In genomic region chr5:89934069-89934468, GRCh38 we compare ENCODE assay signal across 18 cellular contexts.
DNase-seq lines count a peak whose midpoint lies in the region; ATAC-seq lines count a peak whose summit lies in the region.
"Had no signal": no experiment of that assay in that cellular context is flagged by ENCODE, and none has a peak within 500 bp of the region (broad histone marks: within the 10 kb centered on the region; RNA-seq: fewer than 3 reads in every experiment).

No MANE protein-coding gene starts in this region.

- no peak overlapping the region for H3K4me3 Mint-ChIP-seq in activated T-cell treated with anti-CD3 and anti-CD28 coated beads, Interleukin-2, amount 50 U/mL, for 72 hours
- H3K4me3 Mint-ChIP-seq: activated CD4-positive, alpha-beta T cell treated with anti-CD3 and anti-CD28 coated beads for 36 hours; dendritic cell treated with granulocyte-macrophage colony-stimulating factor and Interleukin-4, amounts not matched to agents 40 ng/mL and 50 ng/mL, for 4 days; immature natural killer cell had no signal

- no peaks in the 10 kb centered on the region for H3K4me1 Mint-ChIP-seq in activated T-cell treated with anti-CD3 and anti-CD28 coated beads, Interleukin-2, amount 50 U/mL, for 72 hours (ENCODE audit: low read depth)
- H3K4me1 Mint-ChIP-seq: activated CD4-positive, alpha-beta T cell treated with anti-CD3 and anti-CD28 coated beads for 36 hours; immature natural killer cell had no signal

- H3K79me2 ChIP-seq in Karpas-422 (ENCODE audit: low read length): no peaks in the 10 kb centered on the region

- no peaks in the 10 kb centered on the region for H3K9me3 ChIP-seq in Karpas-422 (ENCODE audit: low read length)
- H3K9me3 ChIP-seq: heart right ventricle, mucosa of descending colon, upper lobe of right lung had no signal

- no peak overlapping the region for H3K9ac ChIP-seq in Karpas-422 (ENCODE audit: low read length)

- peak; percentile 63 for ATAC-seq in GM18498 (IDR thresholded peaks at IDR 0.05; ENCODE audit: unreplicated experiment)
- ATAC-seq in GM21447 (IDR thresholded peaks at IDR 0.05; ENCODE audit: unreplicated experiment): peak; percentile 41
- ATAC-seq in HG02885 (IDR thresholded peaks at IDR 0.05; ENCODE audit: poor library complexity, unreplicated experiment): peak; percentile 40
- ATAC-seq in activated T-cell treated with anti-CD3 and anti-CD28 coated beads, Interleukin-2, amount 50 U/mL, for 72 hours (replicated peaks in 1 of 2): no peak
- ATAC-seq: activated CD4-positive, alpha-beta T cell treated with anti-CD3 and anti-CD28 coated beads for 36 hours; heart right ventricle; mucosa of descending colon; upper lobe of right lung had no signal

- no peaks in the 10 kb centered on the region for H3K36me3 Mint-ChIP-seq in activated T-cell treated with anti-CD3 and anti-CD28 coated beads, Interleukin-2, amount 50 U/mL, for 72 hours (ENCODE audit: insufficient read depth in 2 of 2)
- H3K36me3 Mint-ChIP-seq: immature natural killer cell had no signal

- no peak overlapping the region for H3K27ac Mint-ChIP-seq in activated T-cell treated with anti-CD3 and anti-CD28 coated beads, Interleukin-2, amount 50 U/mL, for 72 hours
- H3K27ac Mint-ChIP-seq: activated CD4-positive, alpha-beta T cell treated with anti-CD3 and anti-CD28 coated beads for 36 hours; dendritic cell treated with granulocyte-macrophage colony-stimulating factor and Interleukin-4, amounts not matched to agents 40 ng/mL and 50 ng/mL, for 4 days; immature natural killer cell had no signal

- H3K4me3 ChIP-seq in Karpas-422 (ENCODE audit: low read length): no peak overlapping the region
- H3K4me3 ChIP-seq: heart right ventricle, mucosa of descending colon, upper lobe of right lung had no signal

- H3K27me3 Mint-ChIP-seq in activated T-cell treated with anti-CD3 and anti-CD28 coated beads, Interleukin-2, amount 50 U/mL, for 72 hours (ENCODE audit: low read depth): no peaks in the 10 kb centered on the region
- H3K27me3 Mint-ChIP-seq: activated CD4-positive, alpha-beta T cell treated with anti-CD3 and anti-CD28 coated beads for 36 hours; dendritic cell treated with granulocyte-macrophage colony-stimulating factor and Interleukin-4, amounts not matched to agents 40 ng/mL and 50 ng/mL, for 4 days had no signal

- no peak overlapping the region for H3K27ac ChIP-seq in Karpas-422 (ENCODE audit: low read length)
- H3K27ac ChIP-seq: upper lobe of right lung had no signal

- H3K36me3 ChIP-seq in Karpas-422 (ENCODE audit: insufficient read depth, low read length): no peaks in the 10 kb centered on the region
- H3K36me3 ChIP-seq: heart right ventricle, upper lobe of right lung had no signal

- H3K4me1 ChIP-seq in Karpas-422 (ENCODE audit: low read length): 0 out of 2 replicates have a peak, but pooled peaks cover 3% of the 10 kb centered on the region
- H3K4me1 ChIP-seq: upper lobe of right lung had no signal

- H3K9me3 Mint-ChIP-seq in activated T-cell treated with anti-CD3 and anti-CD28 coated beads, Interleukin-2, amount 50 U/mL, for 72 hours: peaks cover 2% of the 10 kb centered on the region in 2 donors
- H3K9me3 Mint-ChIP-seq: dendritic cell treated with granulocyte-macrophage colony-stimulating factor and Interleukin-4, amounts not matched to agents 40 ng/mL and 50 ng/mL, for 4 days had no signal

- no peaks in the 10 kb centered on the region for H4K20me1 ChIP-seq in Karpas-422 (ENCODE audit: insufficient read depth, low read depth, low read length)

- no peak overlapping the region for H3K4me2 ChIP-seq in Karpas-422 (ENCODE audit: low read depth, low read length, poor library complexity, severe bottlenecking)

- peak; percentile 17 for DNase-seq in LHCN-M2 (ENCODE audit: low read depth)
- no peak for DNase-seq in Karpas-422
- DNase-seq in cortex of kidney (lab: John Stamatoyannopoulos, UW): no peak
- no peak for DNase-seq in DMS53 treated with DMSO at 0.1 percent for 48 hours (lab: John Stamatoyannopoulos, UW; ENCODE audit: unreplicated experiment)
- DNase-seq in activated T-cell treated with anti-CD3 and anti-CD28 coated beads, Interleukin-2, amount 50 U/mL, for 72 hours: no peak
- DNase-seq: activated CD4-positive, alpha-beta T cell treated with anti-CD3 and anti-CD28 coated beads for 36 hours; heart right ventricle; immature natural killer cell; KG1; mucosa of descending colon; NCI-H1048; NCI-H1930; stimulated activated CD4-positive, alpha-beta T cell treated with anti-CD3 and anti-CD28 coated beads, Interleukin-4, amount 100 ng/mL, for 24 hours; upper lobe of right lung had no signal

- no peaks in the 10 kb centered on the region for H3K27me3 ChIP-seq in Karpas-422 (ENCODE audit: low read length)
- H3K27me3 ChIP-seq: heart right ventricle, upper lobe of right lung had no signal

- no peaks in the 10 kb centered on the region for H3K9me2 ChIP-seq in Karpas-422 (replicated peaks; ENCODE audit: insufficient read depth, low read length)

- H2AFZ ChIP-seq in Karpas-422 (ENCODE audit: low read length): no peak overlapping the region

Comparison
In these comparisons a context has a peak if more than half of its experiments do, and no peak if none do; other contexts are left out.
1. ATAC-seq: peak in GM18498 (single experiment), GM21447 (single experiment) and HG02885 (single experiment); none in activated T-cell treated with anti-CD3 and anti-CD28 coated beads, Interleukin-2, amount 50 U/mL, for 72 hours (0 of 2).